ENCODE assay signal across 8 cellular contexts in genomic region chr17:44384823-44385286, GRCh38. TPM values are rescaled to one million over a fixed set of nuclear protein-coding genes. Genes with fewer than 3 reads are reported as not detected.
DNase-seq lines count a peak whose midpoint lies in the region; ATAC-seq, FAIRE-seq and TF ChIP-seq lines count a peak whose summit lies in the region.

No MANE protein-coding gene starts in this region.

- no peak overlapping the region for H3K27ac ChIP-seq in CD4-positive, CD25-positive, alpha-beta regulatory T cell (ENCODE audit: insufficient read depth, low read length, poor library complexity, severe bottlenecking)
- H3K27ac ChIP-seq in endothelial cell of umbilical vein (ENCODE audit: insufficient read depth, low read depth, low read length), result no peak overlapping the region
- H3K27ac ChIP-seq in neural progenitor cell, result no peak overlapping the region

- no peaks in the 10 kb centered on the region for H3K36me3 ChIP-seq in CD4-positive, CD25-positive, alpha-beta regulatory T cell (ENCODE audit: control insufficient read depth, insufficient read depth, low read length)
- H3K36me3 ChIP-seq in MG63 (no peaks in the 10 kb centered on the region), endothelial cell of umbilical vein (ENCODE audit: control insufficient read depth in 2 of 2, extremely low read depth in 1 of 2, insufficient read depth in 2 of 2, low read length in 2 of 2) (no peaks in the 10 kb centered on the region), neural progenitor cell (no peaks in the 10 kb centered on the region)

- peak overlapping the region; percentile 11 to 83 (median 76) for H3K4me3 Mint-ChIP-seq in CD4-positive, CD25-positive, alpha-beta regulatory T cell
- peak overlapping the region; percentile 86 for H3K4me3 Mint-ChIP-seq in neural progenitor cell

- no peaks in the 10 kb centered on the region for H3K9me3 Mint-ChIP-seq in CD4-positive, CD25-positive, alpha-beta regulatory T cell
- H3K9me3 Mint-ChIP-seq in neural progenitor cell, result peaks cover 3% of the 10 kb centered on the region

- peak overlapping the region in 1 of 3 donors; percentile 88 for H3K27ac Mint-ChIP-seq in CD4-positive, CD25-positive, alpha-beta regulatory T cell
- H3K27ac Mint-ChIP-seq in neural progenitor cell, result peak overlapping the region; percentile 72

- H3K9me1 ChIP-seq in endothelial cell of umbilical vein (replicated peaks; ENCODE audit: control insufficient read depth, extremely low read depth, insufficient read depth, low read length), result no peaks in the 10 kb centered on the region

- no peaks in the 10 kb centered on the region for H3K36me3 Mint-ChIP-seq in CD4-positive, CD25-positive, alpha-beta regulatory T cell
- H3K36me3 Mint-ChIP-seq in neural progenitor cell, result no peaks in the 10 kb centered on the region

- ATAC-seq in CD4-positive, CD25-positive, alpha-beta regulatory T cell (ENCODE audit: low read depth in 2 of 2), result peak; percentile 2 to 11
- ATAC-seq in GM18868 (IDR thresholded peaks at IDR 0.05; ENCODE audit: unreplicated experiment), result no peak

- no TSS peak for BruUV-seq in endothelial cell of umbilical vein (replicated peaks; lab: Mats Ljungman, UMichigan)

- H3K79me2 ChIP-seq in endothelial cell of umbilical vein (ENCODE audit: control insufficient read depth, insufficient read depth, low read length) (no peaks in the 10 kb centered on the region), neural progenitor cell (ENCODE audit: low read depth) (no peaks in the 10 kb centered on the region)

- H3K9ac ChIP-seq in endothelial cell of umbilical vein (replicated peaks; ENCODE audit: extremely low read depth, insufficient read depth, low read length) (peak overlapping the region; percentile 33), neural progenitor cell (no peak overlapping the region)

- intact Hi-C loops in endothelial cell of umbilical vein (cut with micrococcal nuclease), result no loop called here

- H3K4me2 ChIP-seq in endothelial cell of umbilical vein (ENCODE audit: insufficient read depth, low read length) (peak overlapping the region; percentile 69), neural progenitor cell (peak overlapping the region; percentile 72)

- no peaks in the 10 kb centered on the region for H4K20me1 ChIP-seq in endothelial cell of umbilical vein (replicated peaks; ENCODE audit: control insufficient read depth, extremely low read depth, insufficient read depth, low read length)
- H4K20me1 ChIP-seq in neural progenitor cell (ENCODE audit: low read depth), result no peaks in the 10 kb centered on the region

- H3K27me3 Mint-ChIP-seq in CD4-positive, CD25-positive, alpha-beta regulatory T cell, result peaks cover 27% of the 10 kb centered on the region
- H3K27me3 Mint-ChIP-seq in neural progenitor cell (ENCODE audit: insufficient read depth, low read depth), result peaks cover 16% of the 10 kb centered on the region

- no peak for DNase-seq in CD4-positive, CD25-positive, alpha-beta regulatory T cell
- no peak for DNase-seq in MG63
- no peak for DNase-seq in endothelial cell of umbilical vein (ENCODE audit: low read depth, low spot score)
- DNase-seq in neural progenitor cell (ENCODE audit: low spot score), result no peak
- DNase-seq in HTR-8/SVneo (ENCODE audit: insufficient read length, low spot score), result no peak
- no peak for DNase-seq in NCI-H1092 treated with DMSO at 0.1 percent for 48 hours (lab: John Stamatoyannopoulos, UW)
- no peak for DNase-seq in amygdala (lab: John Stamatoyannopoulos, UW)

- H2AFZ ChIP-seq in endothelial cell of umbilical vein (ENCODE audit: low read depth, low read length), result peak overlapping the region; percentile 91
- peak overlapping the region; percentile 81 for H2AFZ ChIP-seq in neural progenitor cell (replicated peaks)

- TF ChIP-seq POLR2A in endothelial cell of umbilical vein (IDR thresholded peaks at IDR 0.05; ENCODE audit: low read depth, low read length), result no peak

- dilution Hi-C loops in endothelial cell of umbilical vein (cut with MboI; ENCODE audit: extremely low pct_ligation_motif_present, low sequenced_read_pairs), result no loop called here

- peaks cover 15% of the 10 kb centered on the region for H3K4me1 ChIP-seq in CD4-positive, CD25-positive, alpha-beta regulatory T cell (ENCODE audit: control insufficient read depth, insufficient read depth, low read length, poor library complexity, severe bottlenecking)
- H3K4me1 ChIP-seq in endothelial cell of umbilical vein (ENCODE audit: control insufficient read depth, extremely low read depth, insufficient read depth, low read length), result peaks cover 8% of the 10 kb centered on the region
- H3K4me1 ChIP-seq in neural progenitor cell, result peaks cover 6% of the 10 kb centered on the region

- POLR2A ChIA-PET in endothelial cell of umbilical vein (lab: Charles Lee), result no interaction called here

- TF ChIP-seq CTCF in endothelial cell of umbilical vein (IDR thresholded peaks at IDR 0.05; ENCODE audit: extremely low read depth in 1 of 2, insufficient read depth in 1 of 2, low read depth in 1 of 2, low read length in 2 of 2), result no peak
- no peak for TF ChIP-seq CTCF in neural progenitor cell (IDR thresholded peaks at IDR 0.05)

- H3F3A ChIP-seq in neural progenitor cell (ENCODE audit: low read depth), result peaks cover 17% of the 10 kb centered on the region

- peaks cover 5% of the 10 kb centered on the region for H3K27me3 ChIP-seq in CD4-positive, CD25-positive, alpha-beta regulatory T cell (ENCODE audit: control insufficient read depth, insufficient read depth, low read length)
- H3K27me3 ChIP-seq in MG63, result peaks cover 21% of the 10 kb centered on the region
- peaks cover 13% of the 10 kb centered on the region in 2 experiments for H3K27me3 ChIP-seq in endothelial cell of umbilical vein (ENCODE audit: control insufficient read depth in 2 of 2, insufficient read depth in 2 of 2, low read length in 2 of 2)
- H3K27me3 ChIP-seq in neural progenitor cell, result peaks cover 47% of the 10 kb centered on the region

- no peak overlapping the region for H3K4me3 ChIP-seq in CD4-positive, CD25-positive, alpha-beta regulatory T cell (ENCODE audit: low read depth, low read length)
- H3K4me3 ChIP-seq in MG63 (peak overlapping the region; percentile 40), endothelial cell of umbilical vein (replicated peaks in 1 of 3; ENCODE audit: insufficient read depth in 1 of 3, low read depth in 1 of 3, low read length in 3 of 3) (peak overlapping the region in 2 of 3 experiments; percentile 37 to 38), neural progenitor cell (peak overlapping the region; percentile 50)

- FAIRE-seq in endothelial cell of umbilical vein (lab: Jason Lieb, UNC) (no peak), HTR-8/SVneo (lab: Jason Lieb, UNC) (no peak)

- no peaks in the 10 kb centered on the region for H3K9me3 ChIP-seq in CD4-positive, CD25-positive, alpha-beta regulatory T cell (ENCODE audit: control insufficient read depth in 2 of 2, low read length in 2 of 2)
- H3K9me3 ChIP-seq in MG63 (no peaks in the 10 kb centered on the region), endothelial cell of umbilical vein (replicated peaks; ENCODE audit: control insufficient read depth, insufficient read depth, low read length) (no peaks in the 10 kb centered on the region), neural progenitor cell (ENCODE audit: low read depth) (no peaks in the 10 kb centered on the region)

- CTCF ChIA-PET in endothelial cell of umbilical vein (lab: Charles Lee), result interaction anchor here (1.0 to 3.0 kb wide), 5 partner anchors 9 to 138 kb away, joined by 4 to 16 read pairs (median 10); partner anchors contain the start of gene FAM171A2

- H3K4me1 Mint-ChIP-seq in CD4-positive, CD25-positive, alpha-beta regulatory T cell, result peaks cover 0 to 22% (median 0%) of the 10 kb centered on the region in 4 donors
- peaks cover 10% of the 10 kb centered on the region for H3K4me1 Mint-ChIP-seq in neural progenitor cell

RNA-seq across cellular contexts. Expression of gene ITGA2B, which starts 4.6 kb away (rescaled TPM):
- total RNA-seq in CD4-positive, CD25-positive, alpha-beta regulatory T cell, result 19.5 TPM
- polyA plus RNA-seq in CD4-positive, CD25-positive, alpha-beta regulatory T cell, result not detected
- not detected in 2 replicates for total RNA-seq in MG63 (2014; rRNA removed; shearing (Covaris generic); ENCODE audit: low replicate concordance)
- total RNA-seq in endothelial cell of umbilical vein (0.48 and 0.82 TPM in 2 replicates), neural progenitor cell (ENCODE audit: low replicate concordance) (4.7 and 8.0 TPM in 2 replicates)
- polyA plus RNA-seq in endothelial cell of umbilical vein, result 0.26 and 0.29 TPM in 2 replicates
- polyA plus RNA-seq in endothelial cell of umbilical vein (2011; cell fraction: cytosol; rRNA removed), result 0.06 and 0.10 TPM in 2 replicates
- 1.4 and 2.1 TPM in 2 replicates for polyA plus RNA-seq in endothelial cell of umbilical vein (2011; cell fraction: nucleus; rRNA removed)
- 0.16 and 0.65 TPM in 2 replicates for polyA plus RNA-seq in endothelial cell of umbilical vein (2012)
- polyA minus RNA-seq in endothelial cell of umbilical vein, result 0.74 and 1.1 TPM in 2 replicates
- polyA minus RNA-seq in endothelial cell of umbilical vein (2011; cell fraction: cytosol; rRNA and poly(A)+ RNA removed), result not detected
- 0.72 and 1.8 TPM in 2 replicates for polyA minus RNA-seq in endothelial cell of umbilical vein (2011; cell fraction: nucleus; rRNA and poly(A)+ RNA removed)

RNA-seq across cellular contexts. Expression of gene FAM171A2, which starts 21.2 kb away (rescaled TPM):
- 0.25 TPM for total RNA-seq in CD4-positive, CD25-positive, alpha-beta regulatory T cell
- under 1 TPM in 2 of 4 donors, not detected in 2; 0.07 to 0.09 TPM for polyA plus RNA-seq in CD4-positive, CD25-positive, alpha-beta regulatory T cell
- 2.1 and 9.3 TPM in 2 replicates for total RNA-seq in MG63 (2014; rRNA removed; shearing (Covaris generic); ENCODE audit: low replicate concordance)
- total RNA-seq in endothelial cell of umbilical vein (12.0 and 13.4 TPM in 2 replicates), neural progenitor cell (ENCODE audit: low replicate concordance) (18.1 and 68.1 TPM in 2 replicates)
- 11.3 and 13.0 TPM in 2 replicates for polyA plus RNA-seq in endothelial cell of umbilical vein
- 4.2 and 6.5 TPM in 2 replicates for polyA plus RNA-seq in endothelial cell of umbilical vein (2011; cell fraction: cytosol; rRNA removed)
- polyA plus RNA-seq in endothelial cell of umbilical vein (2011; cell fraction: nucleus; rRNA removed), result 4.1 and 5.6 TPM in 2 replicates
- 6.2 and 13.0 TPM in 2 replicates for polyA plus RNA-seq in endothelial cell of umbilical vein (2012)
- 6.0 and 6.4 TPM in 2 replicates for polyA minus RNA-seq in endothelial cell of umbilical vein
- polyA minus RNA-seq in endothelial cell of umbilical vein (2011; cell fraction: cytosol; rRNA and poly(A)+ RNA removed), result 2.3 TPM
- polyA minus RNA-seq in endothelial cell of umbilical vein (2011; cell fraction: nucleus; rRNA and poly(A)+ RNA removed), result 2.4 and 2.5 TPM in 2 replicates

RNA-seq across cellular contexts. Expression of gene GRN, which starts 39.8 kb away (rescaled TPM):
- 24.3 TPM for total RNA-seq in CD4-positive, CD25-positive, alpha-beta regulatory T cell
- 10 to 100 TPM; 29.1 to 39.4 (median 33.7) TPM for polyA plus RNA-seq in CD4-positive, CD25-positive, alpha-beta regulatory T cell
- 109 and 170 TPM in 2 replicates for total RNA-seq in MG63 (2014; rRNA removed; shearing (Covaris generic); ENCODE audit: low replicate concordance)
- total RNA-seq in endothelial cell of umbilical vein (343 and 346 TPM in 2 replicates), neural progenitor cell (ENCODE audit: low replicate concordance) (28.2 and 98.6 TPM in 2 replicates)
- polyA plus RNA-seq in endothelial cell of umbilical vein, result 1,034 and 1,362 TPM in 2 replicates
- polyA plus RNA-seq in endothelial cell of umbilical vein (2011; cell fraction: cytosol; rRNA removed), result 522 and 689 TPM in 2 replicates
- polyA plus RNA-seq in endothelial cell of umbilical vein (2011; cell fraction: nucleus; rRNA removed), result 299 and 488 TPM in 2 replicates
- polyA plus RNA-seq in endothelial cell of umbilical vein (2012), result 360 and 523 TPM in 2 replicates
- 224 and 227 TPM in 2 replicates for polyA minus RNA-seq in endothelial cell of umbilical vein
- 108 TPM for polyA minus RNA-seq in endothelial cell of umbilical vein (2011; cell fraction: cytosol; rRNA and poly(A)+ RNA removed)
- polyA minus RNA-seq in endothelial cell of umbilical vein (2011; cell fraction: nucleus; rRNA and poly(A)+ RNA removed), result 73.6 and 104 TPM in 2 replicates
